16 cellular contexts compared by ENCODE assay signal in genomic region chr22:44634426-44635321, GRCh38.
A peak's percentile ranks its signal among the peaks of the same experiment; 100 is the strongest.
DNase-seq lines count a peak whose midpoint lies in the region; ATAC-seq lines count a peak whose summit lies in the region.
"Had no signal": no experiment of that assay in that cellular context is flagged by ENCODE, and none has a peak within 500 bp of the region (broad histone marks: within the 10 kb centered on the region; RNA-seq: fewer than 3 reads in every experiment).

No MANE protein-coding gene starts in this region.

- H3K4me1 Mint-ChIP-seq in central memory CD8-positive, alpha-beta T cell = peaks cover 12% of the 10 kb centered on the region

- no peaks in the 10 kb centered on the region for H4K20me1 ChIP-seq in BLaER1

- no peak overlapping the region for H3K4me3 ChIP-seq in BLaER1
- H3K4me3 ChIP-seq: GM23248 had no signal

- H3K9ac ChIP-seq in BLaER1 = 0 out of 2 replicates have a peak overlapping the region, but pooled peaks have one; percentile 38
- H3K9ac ChIP-seq: GM23248 had no signal

- peaks cover 5% of the 10 kb centered on the region for H3K9me3 Mint-ChIP-seq in central memory CD8-positive, alpha-beta T cell

- H3K27ac Mint-ChIP-seq in central memory CD8-positive, alpha-beta T cell (ENCODE audit: low read depth) = peak overlapping the region; percentile 65

- no peak for DNase-seq in central memory CD8-positive, alpha-beta T cell (ENCODE audit: low spot score in 2 of 2)
- DNase-seq in posterior vena cava (ENCODE audit: low spot score) = peak; percentile 42
- no peak for DNase-seq in NCI-H446 (lab: John Stamatoyannopoulos, UW)
- DNase-seq: DMS53, GM23248, NCI-H1436, NCI-H2029 treated with DMSO at 0.1 percent for 48 hours, NCI-H2171 treated with DMSO at 0.1 percent for 48 hours, NCI-H748 treated with DMSO at 0.1 percent for 48 hours, RPMI8226, SIG-M5 had no signal

- no peaks in the 10 kb centered on the region for H3K36me3 ChIP-seq in BLaER1
- no peaks in the 10 kb centered on the region for H3K36me3 ChIP-seq in KOPT-K1 (ENCODE audit: insufficient read depth, low read length)

- ATAC-seq in central memory CD8-positive, alpha-beta T cell (replicated peaks; ENCODE audit: extremely low read depth, poor library complexity, severe bottlenecking) = no peak
- ATAC-seq in GM21381 (IDR thresholded peaks at IDR 0.05; ENCODE audit: unreplicated experiment) (no peak), HG03521 (IDR thresholded peaks at IDR 0.05; ENCODE audit: unreplicated experiment) (no peak)
- ATAC-seq: HCT116 had no signal

- H3K27ac ChIP-seq in BLaER1 = no peak overlapping the region
- H3K27ac ChIP-seq in KOPT-K1 (ENCODE audit: low read depth, low read length, poor library complexity, severe bottlenecking) = peak overlapping the region; percentile 23
- H3K27ac ChIP-seq: GM23248 had no signal

- no peak overlapping the region for H3K4me3 Mint-ChIP-seq in central memory CD8-positive, alpha-beta T cell

- H3K4me1 ChIP-seq in BLaER1 = peaks cover 54% of the 10 kb centered on the region

- peaks cover 2% of the 10 kb centered on the region for H3K36me3 Mint-ChIP-seq in central memory CD8-positive, alpha-beta T cell (ENCODE audit: insufficient read depth)

- H3K9me3 ChIP-seq in BLaER1 (peaks cover 7% of the 10 kb centered on the region; the same call in 1 of the 2 replicates), KOPT-K1 (ENCODE audit: insufficient read depth, low read length, poor library complexity, severe bottlenecking) (peaks cover 8% of the 10 kb centered on the region)

- H3K4me2 ChIP-seq in BLaER1 = peak overlapping the region; percentile 77

- intact Hi-C loops in posterior vena cava (cut with DNase I) = no loop called here

- H3K27me3 ChIP-seq in BLaER1 = no peaks in the 10 kb centered on the region

- H3K27me3 Mint-ChIP-seq in central memory CD8-positive, alpha-beta T cell = no peaks in the 10 kb centered on the region
